Comparison of ENCODE assay signal across 1 cellular context in the genomic region with DNA sequence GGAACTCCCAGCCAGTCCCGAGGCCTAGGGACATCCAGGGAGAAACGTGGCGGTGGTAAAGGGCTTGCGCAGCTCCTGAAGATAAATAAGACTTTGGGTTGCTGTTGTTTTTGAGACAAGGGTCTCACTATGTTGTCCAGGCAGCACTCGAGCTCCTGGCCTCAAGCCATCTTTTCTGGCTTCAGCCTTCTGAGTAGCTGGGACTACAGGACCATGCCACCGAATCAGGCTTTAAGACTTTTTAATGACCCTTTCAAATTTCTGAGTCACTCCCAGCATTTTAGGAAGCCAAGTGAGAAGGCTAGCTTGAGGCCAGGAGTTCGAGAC.
TF ChIP-seq lines count a peak whose summit lies in the region.

No MANE protein-coding gene starts in this region.

TF ChIP-seq in HepG2, 621 proteins besides CTCF, POLR2A, EP300 and RAD21 (continued from another document):
- 0 out of 2 replicates have a peak, but pooled peaks have one; percentile 0 for TF ChIP-seq ZNF646 (CRISPR knock-in tag; IDR thresholded peaks at IDR 0.05)
- TF ChIP-seq ZNF121 (CRISPR knock-in tag; IDR thresholded peaks at IDR 0.05) = peak; percentile 99
- TF ChIP-seq ZNF441 (CRISPR knock-in tag; IDR thresholded peaks at IDR 0.05; ENCODE audit: borderline replicate concordance) = 0 out of 2 replicates have a peak, but pooled peaks have one; percentile 8
- TF ChIP-seq TOE1 (CRISPR knock-in tag; IDR thresholded peaks at IDR 0.05) = no peak
- no peak for TF ChIP-seq HNRNPL (IDR thresholded peaks at IDR 0.05; ENCODE audit: low read depth, low read length)
- TF ChIP-seq ZNF670 (CRISPR knock-in tag; IDR thresholded peaks at IDR 0.05; ENCODE audit: borderline replicate concordance) = 0 out of 2 replicates have a peak, but pooled peaks have one; percentile 5
- TF ChIP-seq MED13 (CRISPR knock-in tag; IDR thresholded peaks at IDR 0.05) = no peak
- TF ChIP-seq GFI1 (CRISPR knock-in tag; IDR thresholded peaks at IDR 0.05; ENCODE audit: borderline replicate concordance) = 0 out of 2 replicates have a peak, but pooled peaks have one; percentile 19
